Comparison of ENCODE assay signal across 31 cellular contexts in genomic region chr2:101196220-101196661, GRCh38.
"Had no signal": no experiment of that assay in that cellular context is flagged by ENCODE, and none has a peak within 500 bp of the region (broad histone marks: within the 10 kb centered on the region; RNA-seq: fewer than 3 reads in every experiment).

No MANE protein-coding gene starts in this region.

- H3K27ac ChIP-seq: ascending aorta, heart left ventricle, left lung, neutrophil, thoracic aorta, uterus, VCaP had no signal

- H3K27me3 ChIP-seq: ascending aorta, heart left ventricle, left lung, neutrophil, uterus had no signal

- FAIRE-seq: endothelial cell of umbilical vein, kidney, small intestine, TTC549 had no signal

- H3K4me3 ChIP-seq: ascending aorta, heart left ventricle, left lung, lung, thoracic aorta, uterus had no signal

- H3K36me3 ChIP-seq: ascending aorta, heart left ventricle, left lung, neutrophil, thoracic aorta, uterus had no signal

- H3K4me1 ChIP-seq: ascending aorta, uterus had no signal

- H3K9me3 ChIP-seq: ascending aorta, heart left ventricle, left lung, neutrophil, thoracic aorta, uterus had no signal

- DNase-seq: activated CD4-positive, alpha-beta T cell treated with anti-CD3 and anti-CD28 coated beads for 4 hours; activated CD4-positive, alpha-beta T cell treated with anti-CD3 and anti-CD28 coated beads, Interleukin-2, amount 50 U/mL, for 4 hours; activated CD8-positive, alpha-beta memory T cell treated with anti-CD3 and anti-CD28 coated beads for 24 hours; activated effector memory CD4-positive, alpha-beta T cell treated with Interleukin-2 at 50 U/mL for 16 hours; activated naive CD4-positive, alpha-beta T cell treated with anti-CD3 and anti-CD28 coated beads, Interleukin-2, amount 10 ng/mL, durations not matched to agents 7 days and 5 days; activated naive CD8-positive, alpha-beta T cell treated with anti-CD3 and anti-CD28 coated beads, Interleukin-2, amount 10 ng/mL, durations not matched to agents 7 days and 5 days; caudate nucleus; cortex of kidney; foreskin fibroblast; heart left ventricle; hypothalamus; immature natural killer cell; kidney; left lung; naive B cell; nephron progenitor cell; small intestine; stimulated activated CD4-positive, alpha-beta T cell treated with anti-CD3 and anti-CD28 coated beads, Interleukin-4, amount 100 ng/mL, for 24 hours; T-helper 9 cell; trophoblast cell; uterus had no signal

- ATAC-seq: esophagus mucosa; heart left ventricle; left lung; sciatic nerve; stimulated activated effector memory CD8-positive, alpha-beta T cell treated with anti-CD3 and anti-CD28 coated beads, Interleukin-12 subunit alpha, Interleukin-12 subunit beta, amount 100 ng/mL, for 72 hours had no signal
